10 cellular contexts compared by ENCODE assay signal in the genomic region with DNA sequence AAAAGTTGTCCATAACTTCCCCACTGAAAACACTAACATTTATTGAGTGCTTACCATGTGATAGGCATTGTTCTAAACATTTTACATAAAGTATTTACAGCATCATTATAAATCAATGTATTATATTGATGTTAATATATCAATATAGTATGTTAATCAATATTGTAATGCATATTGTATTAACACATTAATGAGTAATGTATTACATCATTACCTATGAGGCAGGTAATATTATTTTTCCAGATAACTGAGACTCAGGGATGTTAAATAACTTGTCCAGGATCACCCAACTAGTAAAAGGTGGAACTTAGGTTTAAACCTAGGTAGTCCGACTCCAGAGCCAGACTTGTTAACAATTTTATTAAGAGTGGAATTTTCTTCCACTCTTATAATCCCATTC. TPM values are rescaled to one million over a fixed set of nuclear protein-coding genes. Genes with fewer than 3 reads are reported as not detected.
"Had no signal": no experiment of that assay in that cellular context is flagged by ENCODE, and none has a peak within 500 bp of the region (broad histone marks: within the 10 kb centered on the region; RNA-seq: fewer than 3 reads in every experiment).

No MANE protein-coding gene starts in this region.

- ATAC-seq: HCT116 had no signal

- H3K36me3 ChIP-seq: HAP-1 had no signal

- H3K27ac ChIP-seq: GM23248 had no signal

- H2AFZ ChIP-seq: GM23248 had no signal

- FAIRE-seq: HTR-8/SVneo had no signal

- H3K4me1 ChIP-seq: HAP-1 had no signal

- H3K4me3 ChIP-seq: GM23248, HAP-1 had no signal

- H3K9ac ChIP-seq: GM23248 had no signal

- DNase-seq: GM23248, GOT3, H7, KG1 had no signal

- H3K9me3 ChIP-seq: HAP-1 had no signal

RNA-seq across cellular contexts. Expression of a gene that starts 12.2 kb away (rescaled TPM):
- total RNA-seq: GM23248, H4, H7, HT-29 had no signal
- polyA plus RNA-seq: GM23248, IgD-negative memory B cell had no signal

RNA-seq across cellular contexts. Expression of a gene that starts 20.9 kb away (rescaled TPM):
- total RNA-seq: GM23248, H4, H7, HT-29 had no signal
- polyA plus RNA-seq: GM23248 had no signal

RNA-seq across cellular contexts. Expression of a gene that starts 25.9 kb away (rescaled TPM):
- total RNA-seq: GM23248, H7 had no signal
- polyA plus RNA-seq: GM23248 had no signal

RNA-seq across cellular contexts. Expression of a gene that starts 53.1 kb away (rescaled TPM):
- total RNA-seq: GM23248, H7, HT-29 had no signal
- polyA plus RNA-seq: GM23248 had no signal
